ENCODE assay signal across 20 cellular contexts in genomic region chr11:76596652-76597051, GRCh38.
A peak's percentile ranks its signal among the peaks of the same experiment; 100 is the strongest.
DNase-seq lines count a peak whose midpoint lies in the region; ATAC-seq, FAIRE-seq and TF ChIP-seq lines count a peak whose summit lies in the region.
"Had no signal": no experiment of that assay in that cellular context is flagged by ENCODE, and none has a peak within 500 bp of the region (broad histone marks: within the 10 kb centered on the region; RNA-seq: fewer than 3 reads in every experiment).

No MANE protein-coding gene starts in this region.

- H3K27ac ChIP-seq in lung (ENCODE audit: low read depth in 1 of 2, low read length in 1 of 2): no peak overlapping the region
- no peak overlapping the region for H3K27ac ChIP-seq in tibial artery
- no peak overlapping the region for H3K27ac ChIP-seq in pancreas
- H3K27ac ChIP-seq: GM23248, PC-9 had no signal

- peaks cover 3% of the 10 kb centered on the region for H3K27me3 Mint-ChIP-seq in activated CD4-positive, alpha-beta memory T cell treated with anti-CD3 and anti-CD28 coated beads, Interleukin-2, amount 10 ng/mL, durations not matched to agents 7 days and 5 days
- no peaks in the 10 kb centered on the region for H3K27me3 Mint-ChIP-seq in activated CD4-positive, alpha-beta memory T cell treated with anti-CD3 and anti-CD28 coated beads for 36 hours
- no peaks in the 10 kb centered on the region for H3K27me3 Mint-ChIP-seq in activated T-helper 17 cell treated with anti-CD3 and anti-CD28 coated beads, Interleukin-2, amount 50 U/mL, for 72 hours
- H3K27me3 Mint-ChIP-seq in T-helper 2 cell treated with Interferon-gamma antibody and Interleukin-4, amounts not matched to agents 5 μg/mL and 100 μg/mL, for 36 hours (ENCODE audit: low read depth): no peaks in the 10 kb centered on the region
- H3K27me3 Mint-ChIP-seq: CD4-positive, alpha-beta T cell had no signal

- no peak overlapping the region for H3K4me3 Mint-ChIP-seq in activated CD4-positive, alpha-beta memory T cell treated with anti-CD3 and anti-CD28 coated beads, Interleukin-2, amount 10 ng/mL, durations not matched to agents 7 days and 5 days
- no peak overlapping the region for H3K4me3 Mint-ChIP-seq in activated CD4-positive, alpha-beta memory T cell treated with anti-CD3 and anti-CD28 coated beads for 36 hours
- no peak overlapping the region for H3K4me3 Mint-ChIP-seq in activated T-helper 17 cell treated with anti-CD3 and anti-CD28 coated beads, Interleukin-2, amount 50 U/mL, for 72 hours
- no peak overlapping the region for H3K4me3 Mint-ChIP-seq in T-helper 2 cell treated with Interferon-gamma antibody and Interleukin-4, amounts not matched to agents 5 μg/mL and 100 μg/mL, for 36 hours
- H3K4me3 Mint-ChIP-seq: CD4-positive, alpha-beta T cell had no signal

- ATAC-seq in activated T-helper 17 cell treated with anti-CD3 and anti-CD28 coated beads, Interleukin-2, amount 50 U/mL, for 72 hours (replicated peaks): no peak
- no peak for ATAC-seq in lung (ENCODE audit: insufficient read depth, low FRiP score)
- ATAC-seq in pancreas: no peak
- ATAC-seq: HepG2 had no signal

- H3K9me3 Mint-ChIP-seq in activated CD4-positive, alpha-beta memory T cell treated with anti-CD3 and anti-CD28 coated beads, Interleukin-2, amount 10 ng/mL, durations not matched to agents 7 days and 5 days: peaks cover 6% of the 10 kb centered on the region
- H3K9me3 Mint-ChIP-seq in activated CD4-positive, alpha-beta memory T cell treated with anti-CD3 and anti-CD28 coated beads for 36 hours: peaks cover 2% of the 10 kb centered on the region
- peaks cover 4% of the 10 kb centered on the region for H3K9me3 Mint-ChIP-seq in activated T-helper 17 cell treated with anti-CD3 and anti-CD28 coated beads, Interleukin-2, amount 50 U/mL, for 72 hours
- peaks cover 14% of the 10 kb centered on the region for H3K9me3 Mint-ChIP-seq in T-helper 2 cell treated with Interferon-gamma antibody and Interleukin-4, amounts not matched to agents 5 μg/mL and 100 μg/mL, for 36 hours
- H3K9me3 Mint-ChIP-seq: CD4-positive, alpha-beta T cell had no signal

- POLR2A ChIA-PET in activated CD4-positive, alpha-beta memory T cell treated with anti-CD3 and anti-CD28 coated beads, Interleukin-2, amount 10 ng/mL, durations not matched to agents 7 days and 5 days (lab: Charles Lee): no interaction called here
- POLR2A ChIA-PET in activated CD4-positive, alpha-beta memory T cell treated with anti-CD3 and anti-CD28 coated beads for 36 hours (lab: Charles Lee): no interaction called here

- 66 to 72% methylated on average over 11 of the region's 11 CpGs for WGBS in lung, 2 donors
- 76 to 77% methylated on average over 11 of the region's 11 CpGs for WGBS in pancreas, 2 donors

- intact Hi-C loops in activated CD4-positive, alpha-beta memory T cell treated with anti-CD3 and anti-CD28 coated beads for 36 hours (cut with micrococcal nuclease): loop anchor here (5.0 kb wide), 1 partner anchor 86 kb away; no protein-coding TSS in a partner anchor
- intact Hi-C loops in tibial artery (cut with DNase I; ENCODE audit: low total_unique reads): loop anchor here (5.0 kb wide), 1 partner anchor 81 kb away; no protein-coding TSS in a partner anchor
- intact Hi-C loops in pancreas (cut with DNase I): no loop called here

- H3K4me1 Mint-ChIP-seq in activated CD4-positive, alpha-beta memory T cell treated with anti-CD3 and anti-CD28 coated beads, Interleukin-2, amount 10 ng/mL, durations not matched to agents 7 days and 5 days: peaks cover 59% of the 10 kb centered on the region
- peaks cover 13% of the 10 kb centered on the region for H3K4me1 Mint-ChIP-seq in activated CD4-positive, alpha-beta memory T cell treated with anti-CD3 and anti-CD28 coated beads for 36 hours (ENCODE audit: low read depth)
- H3K4me1 Mint-ChIP-seq in activated T-helper 17 cell treated with anti-CD3 and anti-CD28 coated beads, Interleukin-2, amount 50 U/mL, for 72 hours: peaks cover 6% of the 10 kb centered on the region
- H3K4me1 Mint-ChIP-seq in T-helper 2 cell treated with Interferon-gamma antibody and Interleukin-4, amounts not matched to agents 5 μg/mL and 100 μg/mL, for 36 hours (ENCODE audit: low read depth): peaks cover 55% of the 10 kb centered on the region

- FAIRE-seq in pancreas (lab: Jason Lieb, UNC): no peak
- FAIRE-seq: HepG2 had no signal

- no peak for TF ChIP-seq CTCF in lung (IDR thresholded peaks at IDR 0.05; ENCODE audit: control extremely low read depth, extremely low read depth)
- no peak for TF ChIP-seq CTCF in tibial artery (IDR thresholded peaks at IDR 0.05)
- no peak for TF ChIP-seq CTCF in pancreas (IDR thresholded peaks at IDR 0.05)
- TF ChIP-seq CTCF in GM20000 (IDR thresholded peaks at IDR 0.05; ENCODE audit: extremely low read depth, missing control alignments): no peak

- no peaks in the 10 kb centered on the region for H3K36me3 ChIP-seq in lung (ENCODE audit: control insufficient read depth in 2 of 2, insufficient read depth in 2 of 2, low read length in 2 of 2)
- no peaks in the 10 kb centered on the region for H3K36me3 ChIP-seq in tibial artery
- no peaks in the 10 kb centered on the region for H3K36me3 ChIP-seq in pancreas
- H3K36me3 ChIP-seq: MG63 had no signal

- peak; percentile 11 for DNase-seq in activated CD4-positive, alpha-beta memory T cell treated with anti-CD3 and anti-CD28 coated beads, Interleukin-2, amount 10 ng/mL, durations not matched to agents 7 days and 5 days
- no peak for DNase-seq in activated CD4-positive, alpha-beta memory T cell treated with anti-CD3 and anti-CD28 coated beads for 36 hours
- peak; percentile 27 for DNase-seq in lung (ENCODE audit: low spot score)
- DNase-seq in tibial artery: no peak
- DNase-seq in pancreas: no peak
- DNase-seq in T-helper 2 cell treated with Interferon-gamma antibody and Interleukin-4, amounts not matched to agents 5 μg/mL and 100 μg/mL, for 36 hours (ENCODE audit: low spot score): no peak
- DNase-seq in GM20000 (ENCODE audit: low spot score): no peak
- DNase-seq: Calu3; CD4-positive, alpha-beta T cell; DND-41; GDM1; GM23248; MG63; NCI-H1105; NCI-H187; NCI-H446; PC-9; Right ventricle myocardium superior had no signal

- H3K9me3 ChIP-seq in lung (ENCODE audit: control insufficient read depth in 2 of 2, insufficient read depth in 1 of 2, low read length in 1 of 2) (no peaks in the 10 kb centered on the region), tibial artery (no peaks in the 10 kb centered on the region), pancreas (no peaks in the 10 kb centered on the region)
- H3K9me3 ChIP-seq: MG63 had no signal

- H3K4me1 ChIP-seq in lung (ENCODE audit: control insufficient read depth in 2 of 2, insufficient read depth in 2 of 2, low read length in 2 of 2) (peaks cover 0 to 4% of the 10 kb centered on the region in 2 donors), tibial artery (peaks cover 0 to 16% (median 7%) of the 10 kb centered on the region in 4 donors), pancreas (no peaks in the 10 kb centered on the region)

- H3K27ac Mint-ChIP-seq in activated CD4-positive, alpha-beta memory T cell treated with anti-CD3 and anti-CD28 coated beads, Interleukin-2, amount 10 ng/mL, durations not matched to agents 7 days and 5 days: no peak overlapping the region
- H3K27ac Mint-ChIP-seq in activated CD4-positive, alpha-beta memory T cell treated with anti-CD3 and anti-CD28 coated beads for 36 hours: no peak overlapping the region
- H3K27ac Mint-ChIP-seq in activated T-helper 17 cell treated with anti-CD3 and anti-CD28 coated beads, Interleukin-2, amount 50 U/mL, for 72 hours: peak overlapping the region; percentile 47
- H3K27ac Mint-ChIP-seq in T-helper 2 cell treated with Interferon-gamma antibody and Interleukin-4, amounts not matched to agents 5 μg/mL and 100 μg/mL, for 36 hours: no peak overlapping the region
- H3K27ac Mint-ChIP-seq: CD4-positive, alpha-beta T cell had no signal

- CTCF ChIA-PET in activated CD4-positive, alpha-beta memory T cell treated with anti-CD3 and anti-CD28 coated beads, Interleukin-2, amount 10 ng/mL, durations not matched to agents 7 days and 5 days (lab: Charles Lee): no interaction called here
- CTCF ChIA-PET in activated CD4-positive, alpha-beta memory T cell treated with anti-CD3 and anti-CD28 coated beads for 36 hours (lab: Charles Lee): no interaction called here

- no peaks in the 10 kb centered on the region for H3K27me3 ChIP-seq in lung (ENCODE audit: control insufficient read depth, insufficient read depth)
- H3K27me3 ChIP-seq in tibial artery: no peaks in the 10 kb centered on the region
- H3K27me3 ChIP-seq in pancreas: no peaks in the 10 kb centered on the region
- H3K27me3 ChIP-seq: MG63 had no signal

- H3K4me3 ChIP-seq in lung (no peak overlapping the region), tibial artery (no peak overlapping the region), pancreas (no peak overlapping the region)
- H3K4me3 ChIP-seq: GM23248, MG63, PC-9 had no signal

- peaks cover 8% of the 10 kb centered on the region for H3K36me3 Mint-ChIP-seq in activated CD4-positive, alpha-beta memory T cell treated with anti-CD3 and anti-CD28 coated beads, Interleukin-2, amount 10 ng/mL, durations not matched to agents 7 days and 5 days (ENCODE audit: low read depth)
- H3K36me3 Mint-ChIP-seq in activated CD4-positive, alpha-beta memory T cell treated with anti-CD3 and anti-CD28 coated beads for 36 hours: peaks cover 1% of the 10 kb centered on the region
- no peaks in the 10 kb centered on the region for H3K36me3 Mint-ChIP-seq in activated T-helper 17 cell treated with anti-CD3 and anti-CD28 coated beads, Interleukin-2, amount 50 U/mL, for 72 hours (ENCODE audit: low read depth)
- H3K36me3 Mint-ChIP-seq in T-helper 2 cell treated with Interferon-gamma antibody and Interleukin-4, amounts not matched to agents 5 μg/mL and 100 μg/mL, for 36 hours (ENCODE audit: low read depth): peaks cover 17% of the 10 kb centered on the region

Comparison
In these comparisons a context has a peak if more than half of its experiments do, and no peak if none do; other contexts are left out.
1. DNase-seq: peak in activated CD4-positive, alpha-beta memory T cell treated with anti-CD3 and anti-CD28 coated beads, Interleukin-2, amount 10 ng/mL, durations not matched to agents 7 days and 5 days (single experiment) and lung (single experiment); none in activated CD4-positive, alpha-beta memory T cell treated with anti-CD3 and anti-CD28 coated beads for 36 hours (single experiment), tibial artery (0 of 2), pancreas (0 of 6), T-helper 2 cell treated with Interferon-gamma antibody and Interleukin-4, amounts not matched to agents 5 μg/mL and 100 μg/mL, for 36 hours (single experiment) and GM20000 (single experiment).
2. intact Hi-C loops: an anchor here in activated CD4-positive, alpha-beta memory T cell treated with anti-CD3 and anti-CD28 coated beads for 36 hours (5.0 kb wide) and tibial artery (5.0 kb wide); none called in pancreas.